In the genomic region with DNA sequence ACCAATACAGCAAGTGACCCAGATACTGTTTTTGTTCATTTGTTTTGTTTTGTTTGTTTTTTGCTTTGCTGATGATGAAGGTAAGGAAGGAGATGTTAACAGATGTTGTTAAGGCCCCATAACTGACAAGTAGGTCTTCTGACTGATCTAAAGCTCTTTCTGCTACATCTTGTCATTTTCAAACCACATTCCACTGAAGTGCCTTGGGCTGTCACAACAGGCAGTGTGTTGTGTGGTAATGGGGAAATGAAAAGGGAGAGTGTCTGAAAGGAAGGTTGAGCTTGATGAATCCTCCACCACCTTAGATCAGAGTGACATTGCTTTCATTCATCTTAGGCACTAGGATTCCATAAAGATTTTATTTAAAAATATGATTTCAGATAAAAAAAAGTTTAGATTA, we compare ENCODE assay signal across 9 cellular contexts.
"Had no signal": no experiment of that assay in that cellular context is flagged by ENCODE, and none has a peak within 500 bp of the region (broad histone marks: within the 10 kb centered on the region; RNA-seq: fewer than 3 reads in every experiment).

No MANE protein-coding gene starts in this region.

- DNase-seq: GM23248, GOT3, H7, HFFc6, IMR-90, KBM-7 had no signal

- H3K27ac ChIP-seq: GM23248, KMS-11 had no signal

- H3K4me3 ChIP-seq: GM23248, HAP-1 had no signal

- H3K36me3 ChIP-seq: HAP-1 had no signal

- H3K4me2 ChIP-seq: KMS-11 had no signal

- H2AFZ ChIP-seq: GM23248 had no signal

- H3K4me1 ChIP-seq: HAP-1 had no signal

- H3K9ac ChIP-seq: GM23248, KMS-11 had no signal

- H3K9me3 ChIP-seq: HAP-1 had no signal

- ATAC-seq: HCT116 had no signal
